In the genomic region with DNA sequence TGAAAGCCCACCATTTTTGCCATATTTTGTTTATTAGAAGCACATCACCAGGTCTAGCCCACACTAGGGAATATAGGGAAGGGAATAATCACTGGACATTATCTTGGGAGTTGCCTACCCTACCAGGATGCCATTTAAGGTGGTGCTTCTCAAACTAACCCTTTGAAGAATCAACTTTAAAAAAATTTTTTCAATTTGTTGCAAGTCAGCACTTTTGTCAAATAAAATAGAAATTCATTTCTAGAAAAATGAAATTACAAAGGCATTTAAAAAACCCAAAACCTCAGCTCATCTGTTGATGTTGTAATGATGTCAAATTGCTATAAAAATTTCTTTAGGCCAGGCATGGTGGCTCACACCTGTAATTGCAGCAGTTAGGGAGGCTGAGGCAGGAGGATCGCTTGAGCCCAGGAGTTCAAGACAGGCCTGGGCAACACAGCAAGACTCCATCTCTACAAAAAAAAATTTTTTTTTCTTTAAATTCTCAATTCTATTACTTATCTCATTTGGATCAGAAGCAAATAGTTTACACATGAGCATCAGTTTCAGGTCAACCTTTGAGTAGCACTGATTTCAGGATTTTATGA, we compare ENCODE assay signal across 27 cellular contexts.
"Had no signal": no experiment of that assay in that cellular context is flagged by ENCODE, and none has a peak within 500 bp of the region (broad histone marks: within the 10 kb centered on the region; RNA-seq: fewer than 3 reads in every experiment).

No MANE protein-coding gene starts in this region.

- H3K9ac ChIP-seq: neural progenitor cell had no signal

- H3K27ac Mint-ChIP-seq: dendritic cell treated with granulocyte-macrophage colony-stimulating factor and Interleukin-4, amounts not matched to agents 40 ng/mL and 50 ng/mL, for 4 days; mesothelial cell of epicardium; nephron; neural progenitor cell; stimulated activated effector memory CD8-positive, alpha-beta T cell treated with anti-CD3 and anti-CD28 coated beads, Interleukin-12 subunit alpha, Interleukin-12 subunit beta, amount 100 ng/mL, for 72 hours had no signal

- H3K4me3 Mint-ChIP-seq: dendritic cell treated with granulocyte-macrophage colony-stimulating factor and Interleukin-4, amounts not matched to agents 40 ng/mL and 50 ng/mL, for 4 days; mesothelial cell of epicardium; nephron; neural progenitor cell; stimulated activated effector memory CD8-positive, alpha-beta T cell treated with anti-CD3 and anti-CD28 coated beads, Interleukin-12 subunit alpha, Interleukin-12 subunit beta, amount 100 ng/mL, for 72 hours had no signal

- H3K4me1 ChIP-seq: prostate gland had no signal

- H3K27ac ChIP-seq: esophagus muscularis mucosa, foreskin keratinocyte, gastroesophageal sphincter, heart right ventricle, left lung, neural progenitor cell, prostate gland, right atrium auricular region, sigmoid colon, stomach, thyroid gland, vagina had no signal

- H3K36me3 ChIP-seq: esophagus muscularis mucosa, gastroesophageal sphincter, heart right ventricle, left lung, neural progenitor cell, prostate gland, right atrium auricular region, sigmoid colon, stomach, thyroid gland, vagina had no signal

- H3K4me3 ChIP-seq: esophagus muscularis mucosa, gastroesophageal sphincter, heart right ventricle, left lung, neural progenitor cell, prostate gland, right atrium auricular region, sigmoid colon, stomach, thyroid gland, vagina had no signal

- DNase-seq: effector memory CD4-positive, alpha-beta T cell; foreskin keratinocyte; heart right ventricle; hippocampal formation; left cardiac atrium; left lung; mesenchymal stem cell; naive thymus-derived CD4-positive, alpha-beta T cell; sigmoid colon; stimulated activated CD4-positive, alpha-beta T cell treated with anti-CD3 and anti-CD28 coated beads, Interleukin-2, amount 100 ng/mL, for 24 hours; stimulated activated CD4-positive, alpha-beta T cell treated with anti-CD3 and anti-CD28 coated beads, Interleukin-4, amount 100 ng/mL, for 24 hours; stimulated activated naive CD4-positive, alpha-beta T cell treated with Interleukin-2 at 50 U/mL for 16 hours; stomach; thyroid gland; trophoblast cell had no signal

- H3K4me2 ChIP-seq: neural progenitor cell had no signal

- H2AFZ ChIP-seq: neural progenitor cell had no signal

- ATAC-seq: foreskin keratinocyte; gastroesophageal sphincter; heart right ventricle; left cardiac atrium; left lung; naive thymus-derived CD4-positive, alpha-beta T cell; stimulated activated effector memory CD8-positive, alpha-beta T cell treated with anti-CD3 and anti-CD28 coated beads, Interleukin-12 subunit alpha, Interleukin-12 subunit beta, amount 100 ng/mL, for 72 hours had no signal

- H3K9me3 ChIP-seq: esophagus muscularis mucosa, gastroesophageal sphincter, heart right ventricle, left lung, prostate gland, right atrium auricular region, sigmoid colon, stomach, thyroid gland, vagina had no signal

- FAIRE-seq: endothelial cell of umbilical vein, islet of Langerhans had no signal

- H3K36me3 Mint-ChIP-seq: mesothelial cell of epicardium, neural progenitor cell had no signal

- H3K9me3 Mint-ChIP-seq: dendritic cell treated with granulocyte-macrophage colony-stimulating factor and Interleukin-4, amounts not matched to agents 40 ng/mL and 50 ng/mL, for 4 days; mesothelial cell of epicardium; stimulated activated effector memory CD8-positive, alpha-beta T cell treated with anti-CD3 and anti-CD28 coated beads, Interleukin-12 subunit alpha, Interleukin-12 subunit beta, amount 100 ng/mL, for 72 hours had no signal

- H3K27me3 ChIP-seq: foreskin keratinocyte, thyroid gland, vagina had no signal
